In genomic region chr15:57553526-57553925, GRCh38 we compare ENCODE assay signal across 15 cellular contexts. TPM values are rescaled to one million over a fixed set of nuclear protein-coding genes. Genes with fewer than 3 reads are reported as not detected.
A peak's percentile ranks its signal among the peaks of the same experiment; 100 is the strongest.
DNase-seq lines count a peak whose midpoint lies in the region; ATAC-seq and TF ChIP-seq lines count a peak whose summit lies in the region.
"Had no signal": no experiment of that assay in that cellular context is flagged by ENCODE, and none has a peak within 500 bp of the region (broad histone marks: within the 10 kb centered on the region; RNA-seq: fewer than 3 reads in every experiment).

No MANE protein-coding gene starts in this region.

- no peak overlapping the region for H3K4me3 Mint-ChIP-seq in progenitor cell of endocrine pancreas (ENCODE audit: low read depth)

- no peak for TF ChIP-seq POLR2A in body of pancreas (IDR thresholded peaks at IDR 0.05)
- TF ChIP-seq POLR2A in uterus (IDR thresholded peaks at IDR 0.05) = no peak

- H3K4me1 ChIP-seq in body of pancreas (peaks cover 60% of the 10 kb centered on the region), uterus (no peaks in the 10 kb centered on the region)

- no peaks in the 10 kb centered on the region for H3K9me3 Mint-ChIP-seq in progenitor cell of endocrine pancreas (ENCODE audit: low read depth)

- WGBS in body of pancreas, 2 donors = 85 to 95% methylated on average over 5 of the region's 5 CpGs

- intact Hi-C loops in body of pancreas (cut with DNase I) (no loop called here), uterus (cut with DNase I; ENCODE audit: low total_unique reads) (no loop called here)

- H3K4me3 ChIP-seq in body of pancreas (no peak overlapping the region), uterus (no peak overlapping the region)
- H3K4me3 ChIP-seq: breast epithelium, K562 had no signal

- ATAC-seq in body of pancreas (no peak), left lobe of liver (peak; percentile 32), HG03280 (IDR thresholded peaks at IDR 0.05; ENCODE audit: unreplicated experiment) (no peak), GM18870 (IDR thresholded peaks at IDR 0.05; ENCODE audit: unreplicated experiment) (no peak)
- ATAC-seq: K562 had no signal

- H3K36me3 Mint-ChIP-seq in progenitor cell of endocrine pancreas (ENCODE audit: insufficient read depth) = peaks cover 6% of the 10 kb centered on the region

- peaks cover 32% of the 10 kb centered on the region for H3K4me1 Mint-ChIP-seq in progenitor cell of endocrine pancreas (ENCODE audit: low read depth)

- peak overlapping the region in 3 of 4 donors; percentile 19 to 46 (median 39) for H3K27ac ChIP-seq in body of pancreas
- no peak overlapping the region for H3K27ac ChIP-seq in uterus
- H3K27ac ChIP-seq: neutrophil had no signal

- H3K27me3 ChIP-seq in body of pancreas (no peaks in the 10 kb centered on the region), uterus (no peaks in the 10 kb centered on the region)
- H3K27me3 ChIP-seq: breast epithelium, neutrophil had no signal

- TF ChIP-seq CTCF in body of pancreas (IDR thresholded peaks at IDR 0.05) (no peak), progenitor cell of endocrine pancreas (IDR thresholded peaks at IDR 0.05; ENCODE audit: unreplicated experiment) (no peak), uterus (IDR thresholded peaks at IDR 0.05) (no peak)

- peak; percentile 76 to 81 for DNase-seq in NCI-H524 (lab: John Stamatoyannopoulos, UW)
- DNase-seq in body of pancreas = no peak
- no peak for DNase-seq in left lobe of liver (ENCODE audit: low spot score)
- DNase-seq in progenitor cell of endocrine pancreas (ENCODE audit: low spot score, unreplicated experiment) = no peak
- DNase-seq in cerebellar cortex (ENCODE audit: low spot score) = no peak
- DNase-seq in uterus = no peak
- DNase-seq: activated CD4-positive, alpha-beta T cell treated with anti-CD3 and anti-CD28 coated beads for 1 hour; effector CD4-positive, alpha-beta T cell; stimulated activated CD4-positive, alpha-beta T cell treated with anti-CD3 and anti-CD28 coated beads, Interleukin-2, amount 100 ng/mL, for 24 hours; T-helper 9 cell had no signal

- H3K27ac Mint-ChIP-seq in progenitor cell of endocrine pancreas = peak overlapping the region; percentile 86

- H3K9me3 ChIP-seq in body of pancreas (no peaks in the 10 kb centered on the region), uterus (no peaks in the 10 kb centered on the region)
- H3K9me3 ChIP-seq: breast epithelium, neutrophil had no signal

- no peaks in the 10 kb centered on the region for H3K36me3 ChIP-seq in body of pancreas (replicated peaks in 1 of 2; ENCODE audit: insufficient read depth in 1 of 2, low read depth in 2 of 2)
- no peaks in the 10 kb centered on the region for H3K36me3 ChIP-seq in uterus
- H3K36me3 ChIP-seq: breast epithelium, neutrophil had no signal

- H3K27me3 Mint-ChIP-seq in progenitor cell of endocrine pancreas = no peaks in the 10 kb centered on the region

RNA-seq across cellular contexts. Expression of gene MYZAP, which starts 38.2 kb away (rescaled TPM):
- total RNA-seq in body of pancreas (10 to 100 TPM; 10.9 to 16.3 TPM), left lobe of liver (0.58 TPM), progenitor cell of endocrine pancreas (11.5 and 11.9 TPM in 2 replicates), uterus (10 to 100 TPM in 3 of 4 donors, 1 to 10 TPM in 1; 7.7 to 22.5 (median 18.2) TPM)
- total RNA-seq: K562 had no signal

Comparison
In these comparisons a context has a peak if more than half of its experiments do, and no peak if none do; other contexts are left out.
1. DNase-seq: peak in NCI-H524 (2 of 2); none in body of pancreas (0 of 4), left lobe of liver (single experiment), progenitor cell of endocrine pancreas (single experiment), cerebellar cortex (single experiment) and uterus (0 of 2).
2. H3K27ac ChIP-seq: peak in body of pancreas (3 of 4); none in uterus (0 of 2).